In the genomic region with DNA sequence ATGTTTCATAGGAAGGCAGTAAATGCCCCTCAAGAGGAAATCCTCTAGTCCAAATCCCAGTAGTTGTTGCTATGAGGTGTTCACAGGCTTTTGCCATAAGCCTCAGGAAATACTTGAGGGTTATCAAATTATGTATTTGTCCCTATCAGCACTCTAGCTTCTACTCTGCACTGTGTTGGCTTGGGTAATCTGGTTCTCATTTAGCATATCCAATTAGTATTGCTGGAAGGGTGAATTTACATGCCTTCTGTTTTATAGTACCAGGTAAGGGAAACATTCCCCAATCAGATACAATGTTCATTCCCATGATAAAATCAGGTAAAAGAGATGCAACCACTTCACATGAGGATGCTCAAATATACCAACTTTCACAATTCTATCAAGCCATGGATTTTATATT, we compare ENCODE assay signal across 1 cellular context.
TF ChIP-seq lines count a peak whose summit lies in the region.

No MANE protein-coding gene starts in this region.

TF ChIP-seq in GM12878, 131 proteins besides CTCF, POLR2A, EP300 and RAD21 (continued from another document):
- TF ChIP-seq, protein P1, sequence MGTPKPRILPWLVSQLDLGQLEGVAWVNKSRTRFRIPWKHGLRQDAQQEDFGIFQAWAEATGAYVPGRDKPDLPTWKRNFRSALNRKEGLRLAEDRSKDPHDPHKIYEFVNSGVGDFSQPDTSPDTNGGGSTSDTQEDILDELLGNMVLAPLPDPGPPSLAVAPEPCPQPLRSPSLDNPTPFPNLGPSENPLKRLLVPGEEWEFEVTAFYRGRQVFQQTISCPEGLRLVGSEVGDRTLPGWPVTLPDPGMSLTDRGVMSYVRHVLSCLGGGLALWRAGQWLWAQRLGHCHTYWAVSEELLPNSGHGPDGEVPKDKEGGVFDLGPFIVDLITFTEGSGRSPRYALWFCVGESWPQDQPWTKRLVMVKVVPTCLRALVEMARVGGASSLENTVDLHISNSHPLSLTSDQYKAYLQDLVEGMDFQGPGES (IDR thresholded peaks at IDR 0.05) = no peak
